In the genomic region with DNA sequence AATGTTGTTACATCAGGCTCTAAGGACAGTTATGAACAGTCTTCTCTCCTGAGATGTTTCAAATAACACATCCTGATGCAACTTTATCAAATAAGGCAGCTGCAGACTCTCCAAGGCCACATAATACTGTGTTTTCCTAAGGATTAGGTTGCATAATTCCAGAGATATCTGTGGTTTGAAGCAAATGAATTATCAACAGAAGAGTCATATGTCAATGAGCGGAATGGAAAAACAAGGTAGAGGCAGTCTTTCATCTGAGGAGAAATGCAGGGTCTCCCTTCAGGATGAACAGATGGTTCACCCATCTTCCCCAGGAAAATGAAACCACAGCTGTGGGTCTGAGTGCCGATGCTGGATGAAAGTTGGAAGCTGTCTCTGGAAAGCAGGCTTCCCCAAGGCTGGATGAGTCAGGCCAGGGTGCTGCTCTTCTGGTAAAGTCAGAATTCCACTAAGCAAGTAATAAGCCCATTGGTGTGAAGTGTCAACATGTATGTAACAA, we compare ENCODE assay signal across 11 cellular contexts. TPM values are rescaled to one million over a fixed set of nuclear protein-coding genes. Genes with fewer than 3 reads are reported as not detected.
A peak's percentile ranks its signal among the peaks of the same experiment; 100 is the strongest.
DNase-seq lines count a peak whose midpoint lies in the region; ATAC-seq, FAIRE-seq and TF ChIP-seq lines count a peak whose summit lies in the region.
"Had no signal": no experiment of that assay in that cellular context is flagged by ENCODE, and none has a peak within 500 bp of the region (broad histone marks: within the 10 kb centered on the region; RNA-seq: fewer than 3 reads in every experiment).

No MANE protein-coding gene starts in this region.

- peak overlapping the region; percentile 79 for H3K4me2 ChIP-seq in osteoblast (ENCODE audit: insufficient read depth, low read length)

- H3K4me3 ChIP-seq in bronchial epithelial cell (ENCODE audit: low read depth, low read length) (no peak overlapping the region), osteoblast (ENCODE audit: insufficient read depth, low read length) (peak overlapping the region; percentile 56), esophagus muscularis mucosa (no peak overlapping the region)

- TF ChIP-seq CTCF in bronchial epithelial cell (IDR thresholded peaks at IDR 0.05; ENCODE audit: insufficient read depth, low read length, severe bottlenecking): no peak
- TF ChIP-seq CTCF in osteoblast (IDR thresholded peaks at IDR 0.05; ENCODE audit: extremely low read depth, low read depth, low read length): no peak
- TF ChIP-seq CTCF in esophagus muscularis mucosa (IDR thresholded peaks at IDR 0.05): no peak

- peaks cover 3 to 7% of the 10 kb centered on the region in 2 donors for H3K9me3 Mint-ChIP-seq in activated T-cell treated with anti-CD3 and anti-CD28 coated beads, Interleukin-2, amount 50 U/mL, for 72 hours
- H3K9me3 Mint-ChIP-seq in activated T-cell treated with anti-CD3 and anti-CD28 coated beads, Interleukin-2, amount 50 U/mL, for 4 hours: peaks cover 14% of the 10 kb centered on the region
- peaks cover 14% of the 10 kb centered on the region for H3K9me3 Mint-ChIP-seq in activated CD8-positive, alpha-beta T cell treated with anti-CD3 and anti-CD28 coated beads, Interleukin-2, amount 10 ng/mL, durations not matched to agents 7 days and 5 days (ENCODE audit: insufficient read depth)

- peak; percentile 62 for DNase-seq in Daoy (ENCODE audit: low read depth)
- peak; percentile 5 for DNase-seq in NCI-H2107 (lab: John Stamatoyannopoulos, UW)
- peak; percentile 72 for DNase-seq in bronchial epithelial cell (ENCODE audit: low read depth)
- DNase-seq in osteoblast (ENCODE audit: insufficient read length, low spot score, missing footprints): peak; percentile 88
- DNase-seq in esophagus muscularis mucosa (ENCODE audit: extremely low spot score): no peak
- no peak for DNase-seq in activated T-cell treated with anti-CD3 and anti-CD28 coated beads, Interleukin-2, amount 50 U/mL, for 72 hours
- no peak for DNase-seq in activated T-cell treated with anti-CD3 and anti-CD28 coated beads, Interleukin-2, amount 50 U/mL, for 4 hours
- no peak for DNase-seq in activated CD8-positive, alpha-beta T cell treated with anti-CD3 and anti-CD28 coated beads, Interleukin-2, amount 10 ng/mL, durations not matched to agents 7 days and 5 days
- DNase-seq: cortex of kidney, occipital lobe had no signal

- no peak overlapping the region for H3K4me3 Mint-ChIP-seq in activated T-cell treated with anti-CD3 and anti-CD28 coated beads, Interleukin-2, amount 50 U/mL, for 72 hours
- no peak overlapping the region for H3K4me3 Mint-ChIP-seq in activated T-cell treated with anti-CD3 and anti-CD28 coated beads, Interleukin-2, amount 50 U/mL, for 4 hours
- H3K4me3 Mint-ChIP-seq in activated CD8-positive, alpha-beta T cell treated with anti-CD3 and anti-CD28 coated beads, Interleukin-2, amount 10 ng/mL, durations not matched to agents 7 days and 5 days: no peak overlapping the region

- no peak for TF ChIP-seq POLR2A in esophagus muscularis mucosa (IDR thresholded peaks at IDR 0.05; ENCODE audit: low read depth)

- H3K27me3 ChIP-seq in bronchial epithelial cell (ENCODE audit: control insufficient read depth, insufficient read depth, low read length) (no peaks in the 10 kb centered on the region), osteoblast (ENCODE audit: insufficient read depth, low read length) (no peaks in the 10 kb centered on the region), esophagus muscularis mucosa (no peaks in the 10 kb centered on the region)

- no peak for ATAC-seq in activated T-cell treated with anti-CD3 and anti-CD28 coated beads, Interleukin-2, amount 50 U/mL, for 72 hours (replicated peaks in 1 of 2)
- no peak for ATAC-seq in activated T-cell treated with anti-CD3 and anti-CD28 coated beads, Interleukin-2, amount 50 U/mL, for 4 hours
- ATAC-seq in activated CD8-positive, alpha-beta T cell treated with anti-CD3 and anti-CD28 coated beads, Interleukin-2, amount 10 ng/mL, durations not matched to agents 7 days and 5 days: no peak

- FAIRE-seq in bronchial epithelial cell (lab: Jason Lieb, UNC): no peak

- H3K4me1 Mint-ChIP-seq in activated T-cell treated with anti-CD3 and anti-CD28 coated beads, Interleukin-2, amount 50 U/mL, for 72 hours (ENCODE audit: low read depth): no peaks in the 10 kb centered on the region
- no peaks in the 10 kb centered on the region for H3K4me1 Mint-ChIP-seq in activated T-cell treated with anti-CD3 and anti-CD28 coated beads, Interleukin-2, amount 50 U/mL, for 4 hours (ENCODE audit: low read depth)
- H3K4me1 Mint-ChIP-seq in activated CD8-positive, alpha-beta T cell treated with anti-CD3 and anti-CD28 coated beads, Interleukin-2, amount 10 ng/mL, durations not matched to agents 7 days and 5 days (ENCODE audit: low read depth): no peaks in the 10 kb centered on the region

- H3K27me3 Mint-ChIP-seq in activated T-cell treated with anti-CD3 and anti-CD28 coated beads, Interleukin-2, amount 50 U/mL, for 72 hours (ENCODE audit: low read depth): no peaks in the 10 kb centered on the region
- no peaks in the 10 kb centered on the region for H3K27me3 Mint-ChIP-seq in activated T-cell treated with anti-CD3 and anti-CD28 coated beads, Interleukin-2, amount 50 U/mL, for 4 hours (ENCODE audit: low read depth)
- H3K27me3 Mint-ChIP-seq in activated CD8-positive, alpha-beta T cell treated with anti-CD3 and anti-CD28 coated beads, Interleukin-2, amount 10 ng/mL, durations not matched to agents 7 days and 5 days (ENCODE audit: low read depth): no peaks in the 10 kb centered on the region

- H2AFZ ChIP-seq in osteoblast (ENCODE audit: low read length): peak overlapping the region; percentile 39

- no peaks in the 10 kb centered on the region for H4K20me1 ChIP-seq in osteoblast (ENCODE audit: insufficient read depth, low read length)

- intact Hi-C loops in esophagus muscularis mucosa (cut with DNase I): no loop called here

- no peak for TF ChIP-seq EP300 in esophagus muscularis mucosa (IDR thresholded peaks at IDR 0.05)

- H3K9me3 ChIP-seq in osteoblast (ENCODE audit: low read depth, low read length) (no peaks in the 10 kb centered on the region), esophagus muscularis mucosa (peaks cover 0 to 10% (median 0%) of the 10 kb centered on the region in 4 donors)

- H3K36me3 Mint-ChIP-seq in activated T-cell treated with anti-CD3 and anti-CD28 coated beads, Interleukin-2, amount 50 U/mL, for 72 hours (ENCODE audit: insufficient read depth in 2 of 2): peaks cover 2 to 14% of the 10 kb centered on the region in 2 donors
- peaks cover 25% of the 10 kb centered on the region for H3K36me3 Mint-ChIP-seq in activated T-cell treated with anti-CD3 and anti-CD28 coated beads, Interleukin-2, amount 50 U/mL, for 4 hours (ENCODE audit: insufficient read depth)
- peaks cover 14% of the 10 kb centered on the region for H3K36me3 Mint-ChIP-seq in activated CD8-positive, alpha-beta T cell treated with anti-CD3 and anti-CD28 coated beads, Interleukin-2, amount 10 ng/mL, durations not matched to agents 7 days and 5 days (ENCODE audit: low read depth)

- POLR2A ChIA-PET in activated CD8-positive, alpha-beta T cell treated with anti-CD3 and anti-CD28 coated beads, Interleukin-2, amount 10 ng/mL, durations not matched to agents 7 days and 5 days (lab: Charles Lee): no interaction called here

- peaks cover 5% of the 10 kb centered on the region for H3K4me1 ChIP-seq in osteoblast (ENCODE audit: insufficient read depth, low read length)
- no peaks in the 10 kb centered on the region for H3K4me1 ChIP-seq in esophagus muscularis mucosa

- peak overlapping the region; percentile 17 for H3K27ac ChIP-seq in osteoblast (ENCODE audit: low read depth, low read length)
- no peak overlapping the region for H3K27ac ChIP-seq in esophagus muscularis mucosa (replicated peaks in 1 of 4)

- CTCF ChIA-PET in activated CD8-positive, alpha-beta T cell treated with anti-CD3 and anti-CD28 coated beads, Interleukin-2, amount 10 ng/mL, durations not matched to agents 7 days and 5 days (lab: Charles Lee): no interaction called here

- H3K27ac Mint-ChIP-seq in activated T-cell treated with anti-CD3 and anti-CD28 coated beads, Interleukin-2, amount 50 U/mL, for 72 hours: no peak overlapping the region
- no peak overlapping the region for H3K27ac Mint-ChIP-seq in activated CD8-positive, alpha-beta T cell treated with anti-CD3 and anti-CD28 coated beads, Interleukin-2, amount 10 ng/mL, durations not matched to agents 7 days and 5 days

- no peaks in the 10 kb centered on the region for H3K36me3 ChIP-seq in bronchial epithelial cell (ENCODE audit: control insufficient read depth, insufficient read depth, low read length)
- H3K36me3 ChIP-seq in osteoblast (ENCODE audit: insufficient read depth, low read length): no peaks in the 10 kb centered on the region
- H3K36me3 ChIP-seq in esophagus muscularis mucosa: peaks cover 0 to 11% (median 8%) of the 10 kb centered on the region in 4 donors

- H3K79me2 ChIP-seq in osteoblast (ENCODE audit: insufficient read depth, low read length): no peaks in the 10 kb centered on the region

- WGBS in esophagus muscularis mucosa: 91% methylated on average over 2 of the region's 2 CpGs

RNA-seq across cellular contexts. Expression of gene LYG1, which starts 22.2 kb away (rescaled TPM):
- not detected in 2 replicates for total RNA-seq in Daoy (2014; rRNA removed; shearing (Covaris generic))
- total RNA-seq in bronchial epithelial cell (0.26 and 0.77 TPM in 2 replicates), osteoblast (under 0.01 and 0.88 TPM in 2 replicates), esophagus muscularis mucosa (under 1 TPM in 3 of 4 donors, not detected in 1; 0.50 to 0.65 (median 0.57) TPM)
- total RNA-seq in activated T-cell treated with anti-CD3 and anti-CD28 coated beads, Interleukin-2, amount 50 U/mL, for 72 hours: 1 to 10 TPM in 1 of 2 donors, under 1 TPM in 1; 0.83 to 1.5 TPM
- total RNA-seq in activated T-cell treated with anti-CD3 and anti-CD28 coated beads, Interleukin-2, amount 50 U/mL, for 4 hours: under 1 TPM; 0.47 to 0.68 (median 0.54) TPM
- 1 to 10 TPM; 1.4 to 1.6 TPM for total RNA-seq in activated CD8-positive, alpha-beta T cell treated with anti-CD3 and anti-CD28 coated beads, Interleukin-2, amount 10 ng/mL, durations not matched to agents 7 days and 5 days

RNA-seq across cellular contexts. Expression of gene LYG2, which starts 23.4 kb away (rescaled TPM):
- not detected in 2 replicates for total RNA-seq in Daoy (2014; rRNA removed; shearing (Covaris generic))
- not detected in 2 replicates for total RNA-seq in bronchial epithelial cell
- not detected in 2 replicates for total RNA-seq in osteoblast
- total RNA-seq in esophagus muscularis mucosa: not detected
- not detected for total RNA-seq in activated T-cell treated with anti-CD3 and anti-CD28 coated beads, Interleukin-2, amount 50 U/mL, for 72 hours
- total RNA-seq in activated T-cell treated with anti-CD3 and anti-CD28 coated beads, Interleukin-2, amount 50 U/mL, for 4 hours: not detected
- not detected for total RNA-seq in activated CD8-positive, alpha-beta T cell treated with anti-CD3 and anti-CD28 coated beads, Interleukin-2, amount 10 ng/mL, durations not matched to agents 7 days and 5 days
- total RNA-seq: occipital lobe; T-helper 1 cell treated with Interleukin-12 subunit alpha and Interleukin-12 subunit beta and Interleukin-4 antibody, amounts not matched to agents 30 ng/mL and 1 ng/mL, for 36 hours had no signal

RNA-seq across cellular contexts. Expression of gene TXNDC9, which starts 57.3 kb away (rescaled TPM):
- total RNA-seq in Daoy (2014; rRNA removed; shearing (Covaris generic)): 111 and 121 TPM in 2 replicates
- total RNA-seq in bronchial epithelial cell: 53.6 and 58.2 TPM in 2 replicates
- total RNA-seq in osteoblast: 75.7 and 95.9 TPM in 2 replicates
- total RNA-seq in esophagus muscularis mucosa: 10 to 100 TPM; 19.9 to 30.3 (median 24.2) TPM
- total RNA-seq in activated T-cell treated with anti-CD3 and anti-CD28 coated beads, Interleukin-2, amount 50 U/mL, for 72 hours: 10 to 100 TPM; 24.5 to 30.9 TPM
- 10 to 100 TPM; 34.3 to 36.3 (median 35.6) TPM for total RNA-seq in activated T-cell treated with anti-CD3 and anti-CD28 coated beads, Interleukin-2, amount 50 U/mL, for 4 hours
- total RNA-seq in activated CD8-positive, alpha-beta T cell treated with anti-CD3 and anti-CD28 coated beads, Interleukin-2, amount 10 ng/mL, durations not matched to agents 7 days and 5 days: 10 to 100 TPM; 34.7 to 38.3 TPM

RNA-seq across cellular contexts. Expression of gene EIF5B, which starts 58.3 kb away (rescaled TPM):
- total RNA-seq in Daoy (2014; rRNA removed; shearing (Covaris generic)): 16.6 and 18.9 TPM in 2 replicates
- total RNA-seq in bronchial epithelial cell (21.3 and 23.9 TPM in 2 replicates), osteoblast (11.2 and 15.9 TPM in 2 replicates), esophagus muscularis mucosa (10 to 100 TPM; 39.6 to 60.2 (median 47.4) TPM)
- 10 to 100 TPM; 44.3 to 49.0 TPM for total RNA-seq in activated T-cell treated with anti-CD3 and anti-CD28 coated beads, Interleukin-2, amount 50 U/mL, for 72 hours
- total RNA-seq in activated T-cell treated with anti-CD3 and anti-CD28 coated beads, Interleukin-2, amount 50 U/mL, for 4 hours: 100 to 1,000 TPM; 102 to 111 (median 102) TPM
- total RNA-seq in activated CD8-positive, alpha-beta T cell treated with anti-CD3 and anti-CD28 coated beads, Interleukin-2, amount 10 ng/mL, durations not matched to agents 7 days and 5 days: 10 to 100 TPM; 47.5 TPM

Comparison
In these comparisons a context has a peak if more than half of its experiments do, and no peak if none do; other contexts are left out.
1. DNase-seq: peak in Daoy (single experiment), NCI-H2107 (single experiment), bronchial epithelial cell (single experiment) and osteoblast (single experiment); none in esophagus muscularis mucosa (single experiment), activated T-cell treated with anti-CD3 and anti-CD28 coated beads, Interleukin-2, amount 50 U/mL, for 72 hours (0 of 2), activated T-cell treated with anti-CD3 and anti-CD28 coated beads, Interleukin-2, amount 50 U/mL, for 4 hours (single experiment) and activated CD8-positive, alpha-beta T cell treated with anti-CD3 and anti-CD28 coated beads, Interleukin-2, amount 10 ng/mL, durations not matched to agents 7 days and 5 days (single experiment).